8 cellular contexts compared by ENCODE assay signal in the genomic region with DNA sequence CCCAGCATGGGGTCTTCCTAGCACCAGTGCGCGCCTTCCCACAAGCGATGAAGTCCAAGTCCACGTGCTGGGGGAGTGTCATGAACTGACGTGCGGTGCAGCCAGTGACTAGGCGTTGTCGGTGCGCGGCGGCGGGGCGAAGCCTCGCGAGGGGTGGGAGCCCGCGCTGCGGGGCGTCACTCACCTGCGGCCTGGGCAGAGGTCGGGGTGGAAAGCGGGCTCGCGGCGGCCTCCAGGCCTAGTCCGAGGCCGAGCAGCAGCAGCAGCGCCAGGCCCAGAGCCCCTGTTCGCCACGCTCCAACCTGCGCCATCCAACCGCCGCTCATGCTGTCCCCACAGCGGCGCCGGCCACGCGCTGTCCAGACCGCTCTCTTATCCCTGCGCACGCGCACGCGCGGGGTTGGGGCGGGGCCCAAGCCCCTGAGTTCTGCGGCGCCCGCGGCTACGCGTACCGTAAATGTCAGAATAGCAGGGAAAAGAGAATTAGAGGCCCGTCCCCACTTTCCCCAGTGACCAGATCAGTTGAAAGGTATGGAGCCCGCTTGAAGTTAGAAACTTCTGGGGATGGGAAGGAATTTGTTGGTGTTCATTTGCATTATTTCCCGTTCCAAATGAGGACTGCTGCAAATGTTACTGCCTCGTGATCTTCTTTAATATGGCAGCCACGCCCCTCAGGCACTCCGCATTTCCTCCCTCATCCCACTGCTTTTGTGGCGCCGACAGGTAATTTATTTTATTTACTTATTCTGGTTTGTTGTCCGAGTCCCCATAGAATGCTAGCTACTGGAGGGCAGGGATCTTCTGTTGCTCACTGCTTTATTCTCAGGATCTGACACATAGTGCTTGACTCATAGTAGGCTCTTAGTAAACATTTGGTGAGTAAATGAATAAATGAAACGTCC. TPM values are rescaled to one million over a fixed set of nuclear protein-coding genes. Genes with fewer than 3 reads are reported as not detected.
DNase-seq lines count a peak whose midpoint lies in the region; ATAC-seq and TF ChIP-seq lines count a peak whose summit lies in the region.

Gene CD320 (minus strand): TSS at position 394 of the 902 bp plus-strand sequence. CDS start 68 bp downstream, at position 326.

- peak within 1 kb of the TSS; percentile 48 for H3K9ac ChIP-seq in trophoblast cell (ENCODE audit: low read length)

- no peaks in the 10 kb centered on the region for H3K9me3 Mint-ChIP-seq in HFFc6
- H3K9me3 Mint-ChIP-seq in activated naive CD8-positive, alpha-beta T cell treated with anti-CD3 and anti-CD28 coated beads, Interleukin-2, amount 50 U/mL, for 24 hours, result no peaks in the 10 kb centered on the region

- intact Hi-C loops in cardiac septum (cut with DNase I), result loop anchor here (2.0 kb wide), 1 partner anchor 13 kb away; the partner anchor contains the start of genes NDUFA7 and RPS28
- intact Hi-C loops in tibial artery (cut with DNase I; ENCODE audit: low total_unique reads), result no loop called here

- peak within 1 kb of the TSS; percentile 20 for H4K12ac ChIP-seq in trophoblast cell (ENCODE audit: low read depth, low read length)

- peak within 1 kb of the TSS; percentile 47 for H3K14ac ChIP-seq in trophoblast cell (ENCODE audit: low read length)

- H3K9me3 ChIP-seq in trophoblast cell (ENCODE audit: insufficient read depth, low read depth, low read length) (peaks cover 2% of the 10 kb centered on the region), tibial artery (no peaks in the 10 kb centered on the region)

- no CpG with 5 or more reads among the region's 63 CpGs for WGBS in trophoblast cell (ENCODE audit: extremely low coverage, insufficient coverage, insufficient read length)

- peak; percentile 97 for DNase-seq in GM03348 (ENCODE audit: low spot score)
- DNase-seq in HFFc6, result peak; percentile 85
- peak; percentile 70 for DNase-seq in NCI-H128 (lab: John Stamatoyannopoulos, UW; ENCODE audit: unreplicated experiment)
- DNase-seq in SW480 (ENCODE audit: low spot score), result peak; percentile 90
- DNase-seq in activated naive CD8-positive, alpha-beta T cell treated with anti-CD3 and anti-CD28 coated beads, Interleukin-2, amount 50 U/mL, for 24 hours, result peak; percentile 89
- peak; percentile 94 for DNase-seq in cardiac septum (ENCODE audit: low spot score)
- DNase-seq in trophoblast cell, result peak; percentile 80 to 95
- DNase-seq in tibial artery, result peak; percentile 91 to 93

- H3K4me1 Mint-ChIP-seq in HFFc6 (ENCODE audit: low read depth), result peaks cover 23% of the 10 kb centered on the region
- H3K4me1 Mint-ChIP-seq in activated naive CD8-positive, alpha-beta T cell treated with anti-CD3 and anti-CD28 coated beads, Interleukin-2, amount 50 U/mL, for 24 hours, result peaks cover 30% of the 10 kb centered on the region

- H3K18ac ChIP-seq in trophoblast cell (ENCODE audit: low read length), result no peak within 1 kb of the TSS

- H4K8ac ChIP-seq in trophoblast cell (ENCODE audit: low read depth, low read length), result peak within 1 kb of the TSS; percentile 3

- H3K79me1 ChIP-seq in trophoblast cell (ENCODE audit: low read length), result peaks cover 2% of the 10 kb centered on the region

- H2BK5ac ChIP-seq in trophoblast cell (ENCODE audit: low read depth, low read length, poor library complexity), result no peak within 1 kb of the TSS

- H2BK120ac ChIP-seq in trophoblast cell (ENCODE audit: insufficient read depth, low read length, poor library complexity), result no peak within 1 kb of the TSS

- peak; percentile 94 for ATAC-seq in activated naive CD8-positive, alpha-beta T cell treated with anti-CD3 and anti-CD28 coated beads, Interleukin-2, amount 50 U/mL, for 24 hours

- H3K27ac ChIP-seq in trophoblast cell (ENCODE audit: low read depth, low read length), result no peak within 1 kb of the TSS
- H3K27ac ChIP-seq in tibial artery, result peak within 1 kb of the TSS; percentile 55

- H3K27me3 ChIP-seq in trophoblast cell (ENCODE audit: insufficient read depth, low read length) (no peaks in the 10 kb centered on the region), tibial artery (no peaks in the 10 kb centered on the region)

- H3K4me3 ChIP-seq in trophoblast cell (ENCODE audit: low read depth, low read length) (peak within 1 kb of the TSS; percentile 76), tibial artery (peak within 1 kb of the TSS; percentile 51 to 61)

- H3K36me3 Mint-ChIP-seq in HFFc6 (ENCODE audit: low read depth), result peaks cover 25% of the 10 kb centered on the region; the same call in 1 of the 2 replicates
- H3K36me3 Mint-ChIP-seq in activated naive CD8-positive, alpha-beta T cell treated with anti-CD3 and anti-CD28 coated beads, Interleukin-2, amount 50 U/mL, for 24 hours (ENCODE audit: low read depth), result peaks cover 28% of the 10 kb centered on the region

- H3K4me1 ChIP-seq in trophoblast cell (ENCODE audit: control insufficient read depth in 1 of 2, insufficient read depth in 2 of 2, low read length in 2 of 2) (peaks cover 8 to 11% of the 10 kb centered on the region in 2 experiments), tibial artery (peaks cover 0 to 25% (median 18%) of the 10 kb centered on the region in 4 donors)

- no peak within 1 kb of the TSS for H2BK12ac ChIP-seq in trophoblast cell (ENCODE audit: low read length)

- H3K27ac Mint-ChIP-seq in HFFc6, result peak within 1 kb of the TSS; percentile 88
- H3K27ac Mint-ChIP-seq in activated naive CD8-positive, alpha-beta T cell treated with anti-CD3 and anti-CD28 coated beads, Interleukin-2, amount 50 U/mL, for 24 hours, result peak within 1 kb of the TSS; percentile 96

- H3K79me2 ChIP-seq in trophoblast cell (ENCODE audit: control insufficient read depth, insufficient read depth, low read length, poor library complexity), result no peaks in the 10 kb centered on the region

- no peak for TF ChIP-seq CTCF in HFFc6 (IDR thresholded peaks at IDR 0.05)
- no peak for TF ChIP-seq CTCF in tibial artery (IDR thresholded peaks at IDR 0.05)

- H2AFZ ChIP-seq in trophoblast cell (ENCODE audit: insufficient read depth, low read length, poor library complexity), result peak within 1 kb of the TSS; percentile 35

- no peak within 1 kb of the TSS for H2AK5ac ChIP-seq in trophoblast cell (ENCODE audit: low read length)

- no peak within 1 kb of the TSS for H3K23ac ChIP-seq in trophoblast cell (ENCODE audit: low read length)

- H3K36me3 ChIP-seq in trophoblast cell (ENCODE audit: control insufficient read depth in 1 of 2, insufficient read depth in 2 of 2, low read length in 2 of 2) (peaks cover 25 to 31% of the 10 kb centered on the region in 2 experiments), tibial artery (peaks cover 17 to 49% (median 37%) of the 10 kb centered on the region in 3 donors)

- peak within 1 kb of the TSS; percentile 33 for H4K91ac ChIP-seq in trophoblast cell (ENCODE audit: low read depth, low read length)

- peak within 1 kb of the TSS; percentile 91 for H3K4me3 Mint-ChIP-seq in HFFc6
- H3K4me3 Mint-ChIP-seq in activated naive CD8-positive, alpha-beta T cell treated with anti-CD3 and anti-CD28 coated beads, Interleukin-2, amount 50 U/mL, for 24 hours, result peak within 1 kb of the TSS; percentile 97

- H3K4me2 ChIP-seq in trophoblast cell (ENCODE audit: low read length), result peak within 1 kb of the TSS; percentile 80

- no peaks in the 10 kb centered on the region; the same call in none of the 2 replicates for H3K27me3 Mint-ChIP-seq in HFFc6 (ENCODE audit: insufficient read depth)
- no peaks in the 10 kb centered on the region for H3K27me3 Mint-ChIP-seq in activated naive CD8-positive, alpha-beta T cell treated with anti-CD3 and anti-CD28 coated beads, Interleukin-2, amount 50 U/mL, for 24 hours

- H3K4ac ChIP-seq in trophoblast cell (ENCODE audit: low read depth, low read length), result no peak within 1 kb of the TSS

RNA-seq across cellular contexts. Expression of gene CD320, which starts in this region (rescaled TPM):
- 10 to 100 TPM; 54.2 to 65.7 (median 57.6) TPM for total RNA-seq in HFFc6 (2021; fragmentation: NEBNext Ultra II Directional; extraction: Animal tissue kit (Norgen Biotek cat#: 25700))
- 15.8 TPM for total RNA-seq in cardiac septum
- 15.3 and 16.3 TPM in 2 replicates for polyA plus RNA-seq in trophoblast cell (2013)
